32 cellular contexts compared by ENCODE assay signal in the genomic region with DNA sequence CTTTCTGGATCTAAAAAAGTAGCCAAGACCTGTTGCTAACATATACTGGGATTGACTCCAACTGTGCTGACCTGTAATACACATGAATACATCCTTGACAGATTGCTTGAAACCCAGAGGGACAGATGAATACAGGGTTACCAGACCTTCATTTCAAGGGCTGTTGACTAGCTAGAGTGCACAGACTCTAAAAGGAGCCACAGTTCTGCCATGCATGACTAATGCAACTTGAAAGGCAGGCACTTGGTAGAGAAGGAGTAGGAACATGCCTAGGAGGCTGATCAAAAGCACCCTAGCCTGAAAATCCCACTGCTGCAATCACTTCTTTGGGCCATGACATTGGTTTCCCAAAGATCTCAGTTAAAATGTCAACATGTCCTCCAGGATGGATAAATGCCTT.
"Had no signal": no experiment of that assay in that cellular context is flagged by ENCODE, and none has a peak within 500 bp of the region (broad histone marks: within the 10 kb centered on the region; RNA-seq: fewer than 3 reads in every experiment).

No MANE protein-coding gene starts in this region.

- DNase-seq: activated CD4-positive, alpha-beta memory T cell treated with anti-CD3 and anti-CD28 coated beads for 36 hours; activated CD4-positive, alpha-beta T cell treated with anti-CD3 and anti-CD28 coated beads, Interleukin-2, amount 10 ng/mL, durations not matched to agents 24 days and 14 days; activated CD8-positive, alpha-beta memory T cell treated with anti-CD3 and anti-CD28 coated beads, Interleukin-2, amount 50 U/mL, for 4 hours; activated gamma-delta T cell treated with Interleukin-2 at 50 U/mL for 16 hours; activated naive CD4-positive, alpha-beta T cell treated with anti-CD3 and anti-CD28 coated beads, Interleukin-2, amount 50 U/mL, for 16 hours; activated T-cell treated with anti-CD3 and anti-CD28 coated beads, Interleukin-2, amount 50 U/mL, for 1 hour; amniotic stem cell; dermis blood vessel endothelial cell; effector CD4-positive, alpha-beta T cell; foreskin keratinocyte; heart left ventricle; hypothalamus; mesendoderm; mucosa of descending colon; ovary; stimulated activated CD4-positive, alpha-beta T cell treated with anti-CD3 and anti-CD28 coated beads, Interleukin-1b, Interleukin-23, amount 100 ng/mL, for 48 hours; stimulated activated CD4-positive, alpha-beta T cell treated with anti-CD3 and anti-CD28 coated beads, Interleukin-4, amount 100 ng/mL, for 4 hours; stimulated activated CD8-positive, alpha-beta memory T cell treated with anti-CD3 and anti-CD28 coated beads, Interleukin-4, amount 100 ng/mL, for 48 hours; stimulated activated naive CD8-positive, alpha-beta T cell treated with anti-CD3 and anti-CD28 coated beads, Interleukin-15, amount 100 ng/mL, for 72 hours; substantia nigra; T-helper 9 cell; upper lobe of left lung; WERI-Rb-1 had no signal

- H3K4me1 ChIP-seq: breast epithelium, esophagus muscularis mucosa, foreskin keratinocyte, heart left ventricle, right atrium auricular region, upper lobe of left lung, vagina had no signal

- H3K27ac ChIP-seq: breast epithelium, esophagus muscularis mucosa, foreskin keratinocyte, heart left ventricle, ovary, right atrium auricular region, upper lobe of left lung, vagina, WERI-Rb-1 had no signal

- ATAC-seq: activated CD4-positive, CD25-positive, alpha-beta regulatory T cell treated with anti-CD3 and anti-CD28 coated beads, Interleukin-2, amount 50 U/mL, for 24 hours; foreskin keratinocyte; heart left ventricle; left lobe of liver; mucosa of descending colon; stimulated activated memory B cell treated with anti-CD40 and anti-IgM and Interleukin-4, amounts not matched to agents 10 μg/mL and 1 μg/mL and 100 μg/mL, for 72 hours; stimulated activated naive CD8-positive, alpha-beta T cell treated with anti-CD3 and anti-CD28 coated beads, Interleukin-15, amount 100 ng/mL, for 72 hours had no signal

- H3K27me3 ChIP-seq: foreskin keratinocyte, ovary, right atrium auricular region, upper lobe of left lung, vagina had no signal

- H3K4me3 ChIP-seq: breast epithelium, esophagus muscularis mucosa, heart left ventricle, lung, mucosa of descending colon, ovary, right atrium auricular region, smooth muscle cell, upper lobe of left lung, vagina had no signal

- H3K9me3 ChIP-seq: breast epithelium, esophagus muscularis mucosa, heart left ventricle, mucosa of descending colon, ovary, upper lobe of left lung, vagina had no signal

- H3K36me3 ChIP-seq: breast epithelium, esophagus muscularis mucosa, heart left ventricle, ovary, right atrium auricular region, upper lobe of left lung, vagina, WERI-Rb-1 had no signal

- H3K4me2 ChIP-seq: smooth muscle cell had no signal
